Comparison of ENCODE assay signal across 12 cellular contexts in the genomic region with DNA sequence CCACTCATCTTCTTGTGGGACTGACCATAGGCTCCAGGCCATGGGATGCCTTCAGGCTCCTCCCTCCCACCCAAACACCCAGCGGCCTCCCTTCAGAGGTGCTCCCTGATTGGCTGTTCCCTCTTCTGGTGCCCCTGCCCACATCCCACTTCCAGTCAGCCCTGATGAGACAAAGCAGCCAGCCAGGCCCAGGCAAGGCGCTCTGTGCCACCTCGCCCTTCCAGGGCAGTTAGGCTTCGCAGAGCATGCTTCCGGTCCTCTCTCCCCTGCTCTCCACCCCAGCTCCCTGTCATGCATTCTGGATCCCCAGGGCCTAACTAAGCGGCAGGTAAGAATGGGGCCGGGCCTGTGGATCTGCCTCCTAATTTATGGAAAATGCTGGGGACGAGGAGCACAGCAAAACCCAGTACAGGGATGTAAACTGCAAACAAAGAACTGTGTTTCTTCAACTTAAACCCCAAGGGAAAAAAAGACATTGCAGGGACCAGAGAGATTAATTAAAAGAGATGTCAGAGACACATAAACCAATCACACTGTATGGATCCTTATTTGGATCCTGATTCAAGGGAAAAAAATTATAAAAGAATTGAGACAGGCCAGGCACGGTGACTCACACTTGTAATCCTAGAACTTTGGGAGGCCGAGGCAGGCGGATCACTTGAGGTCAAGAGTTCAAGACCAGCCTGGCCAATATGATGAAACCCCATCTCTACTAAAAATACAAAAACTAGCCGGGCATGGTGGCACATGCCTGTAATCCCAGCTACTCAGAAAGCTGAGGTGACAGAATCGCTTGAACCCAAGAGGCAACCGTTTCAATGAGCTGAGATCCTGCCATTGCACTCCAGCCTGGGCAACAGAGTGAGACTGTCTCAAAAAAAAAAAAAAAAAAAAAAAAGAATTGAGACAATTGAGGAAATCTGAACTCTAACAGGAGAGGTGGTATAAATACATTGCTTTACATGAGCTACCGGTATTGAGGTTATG. TPM values are rescaled to one million over a fixed set of nuclear protein-coding genes. Genes with fewer than 3 reads are reported as not detected.
DNase-seq lines count a peak whose midpoint lies in the region; ATAC-seq, FAIRE-seq and TF ChIP-seq lines count a peak whose summit lies in the region.
"Had no signal": no experiment of that assay in that cellular context is flagged by ENCODE, and none has a peak within 500 bp of the region (broad histone marks: within the 10 kb centered on the region; RNA-seq: fewer than 3 reads in every experiment).

No MANE protein-coding gene starts in this region.

- peaks cover 10% of the 10 kb centered on the region for H4K20me1 ChIP-seq in keratinocyte (ENCODE audit: control insufficient read depth, extremely low read depth, insufficient read depth, low read length)

- H3K4me1 ChIP-seq in left ventricle myocardium inferior (peaks cover 15% of the 10 kb centered on the region), keratinocyte (ENCODE audit: control insufficient read depth, extremely low read depth, insufficient read depth, low read length) (peaks cover 11% of the 10 kb centered on the region), uterus (no peaks in the 10 kb centered on the region)

- ATAC-seq in HG02840 (IDR thresholded peaks at IDR 0.05; ENCODE audit: low FRiP score, unreplicated experiment) = no peak
- ATAC-seq: natural killer cell had no signal

- H3K27me3 ChIP-seq in left ventricle myocardium inferior (ENCODE audit: low read depth) = no peaks in the 10 kb centered on the region
- no peaks in the 10 kb centered on the region for H3K27me3 ChIP-seq in keratinocyte (ENCODE audit: control insufficient read depth, extremely low read depth, insufficient read depth, low read length)
- H3K27me3 ChIP-seq in uterus = no peaks in the 10 kb centered on the region

- H3K27ac ChIP-seq in left ventricle myocardium inferior (replicated peaks) (no peak overlapping the region), keratinocyte (ENCODE audit: control insufficient read depth, insufficient read depth, low read length) (peak overlapping the region; percentile 13), uterus (peak overlapping the region; percentile 29 to 60)

- no peak for TF ChIP-seq CTCF in left ventricle myocardium inferior (IDR thresholded peaks at IDR 0.05; ENCODE audit: borderline replicate concordance)
- TF ChIP-seq CTCF in keratinocyte (optimal IDR thresholded peaks at IDR 0.05 in 1 of 3, IDR thresholded peaks at IDR 0.05 in 1 of 3, conservative IDR thresholded peaks at IDR 0.05 in 1 of 3; ENCODE audit: extremely low read depth in 1 of 3, insufficient read depth in 2 of 3, low read length in 3 of 3) = no peak
- no peak for TF ChIP-seq CTCF in uterus (IDR thresholded peaks at IDR 0.05)

- no peak overlapping the region for H3K4me3 ChIP-seq in left ventricle myocardium inferior
- no peak overlapping the region for H3K4me3 ChIP-seq in keratinocyte (ENCODE audit: control insufficient read depth in 2 of 3, extremely low read depth in 1 of 3, insufficient read depth in 2 of 3, low read depth in 1 of 3, low read length in 3 of 3)
- H3K4me3 ChIP-seq in uterus = no peak overlapping the region

- H3K4me2 ChIP-seq in keratinocyte (ENCODE audit: control insufficient read depth, extremely low read depth, insufficient read depth, low read depth, low read length) = no peak overlapping the region

- dilution Hi-C loops in keratinocyte (cut with MboI; ENCODE audit: extremely low pct_ligation_motif_present, low sequenced_read_pairs) = no loop called here

- no peak for TF ChIP-seq POLR2A in uterus (IDR thresholded peaks at IDR 0.05)

- H2AFZ ChIP-seq in keratinocyte (ENCODE audit: control insufficient read depth, low read length) = no peak overlapping the region

- FAIRE-seq in keratinocyte (lab: Jason Lieb, UNC) = no peak
- FAIRE-seq: endothelial cell of umbilical vein had no signal

- no peak overlapping the region for H3K9ac ChIP-seq in keratinocyte (ENCODE audit: control insufficient read depth, extremely low read depth, insufficient read depth, low read length)

- DNase-seq in cardiac septum (ENCODE audit: low spot score) (peak; percentile 63), left ventricle myocardium inferior (no peak), amniotic stem cell (lab: John Stamatoyannopoulos, UW) (peak; percentile 65), keratinocyte (ENCODE audit: low read depth, low spot score) (no peak), uterus (peak in 1 of 2 donors; percentile 51), iPS-NIHi7 (ENCODE audit: extremely low spot score) (no peak), NCI-H748 treated with DMSO at 0.1 percent for 48 hours (lab: John Stamatoyannopoulos, UW) (no peak)
- DNase-seq: COR-L47, natural killer cell, RPMI8226 had no signal

- peaks cover 48% of the 10 kb centered on the region for H3K79me2 ChIP-seq in keratinocyte (ENCODE audit: control insufficient read depth, insufficient read depth, low read length)

- intact Hi-C loops in cardiac septum (cut with DNase I) = no loop called here
- intact Hi-C loops in left ventricle myocardium inferior (cut with micrococcal nuclease) = no loop called here
- intact Hi-C loops in uterus (cut with DNase I; ENCODE audit: low total_unique reads) = no loop called here

- H3K9me3 ChIP-seq in left ventricle myocardium inferior (replicated peaks) (no peaks in the 10 kb centered on the region), keratinocyte (ENCODE audit: control insufficient read depth, low read depth, low read length) (no peaks in the 10 kb centered on the region), uterus (no peaks in the 10 kb centered on the region)

- H3K36me3 ChIP-seq in left ventricle myocardium inferior (peaks cover 76% of the 10 kb centered on the region), keratinocyte (ENCODE audit: control insufficient read depth in 2 of 2, extremely low read depth in 1 of 2, insufficient read depth in 2 of 2, low read length in 2 of 2) (peaks cover 39 to 48% of the 10 kb centered on the region in 2 experiments), uterus (no peaks in the 10 kb centered on the region)

- no peaks in the 10 kb centered on the region for H3K9me1 ChIP-seq in keratinocyte (ENCODE audit: control insufficient read depth, extremely low read depth, insufficient read depth, low read length)

RNA-seq across cellular contexts. Expression of a gene that starts 26.0 kb away (rescaled TPM):
- total RNA-seq in cardiac septum (43.7 TPM), left ventricle myocardium inferior (36.8 TPM), uterus (10 to 100 TPM; 16.5 to 50.2 (median 39.1) TPM)
- polyA plus RNA-seq in keratinocyte = 36.1 to 58.9 TPM (median 37.8 TPM) in 3 replicates
- polyA plus RNA-seq in keratinocyte (2011; ENCODE audit: low read depth) = 12.3 TPM
- polyA plus RNA-seq in keratinocyte (2011; cell fraction: cytosol; rRNA removed) = 53.5 and 81.2 TPM in 2 replicates
- 98.1 and 113 TPM in 2 replicates for polyA plus RNA-seq in keratinocyte (2011; cell fraction: nucleus; rRNA removed)
- 31.7 and 40.2 TPM in 2 replicates for polyA plus RNA-seq in keratinocyte (2012; ENCODE audit: low replicate concordance)
- polyA minus RNA-seq in keratinocyte = 37.9 to 225 TPM (median 43.5 TPM) in 3 replicates
- 27.6 TPM for polyA minus RNA-seq in keratinocyte (2011; cell fraction: cytosol; rRNA and poly(A)+ RNA removed)
- 47.8 and 66.1 TPM in 2 replicates for polyA minus RNA-seq in keratinocyte (2011; cell fraction: nucleus; rRNA and poly(A)+ RNA removed)

RNA-seq across cellular contexts. Expression of a gene that starts 42.2 kb away (rescaled TPM):
- total RNA-seq in cardiac septum (8.3 TPM), left ventricle myocardium inferior (10.0 TPM), uterus (10 to 100 TPM in 1 of 4 donors, 1 to 10 TPM in 3; 4.7 to 17.3 (median 9.4) TPM)
- polyA plus RNA-seq in keratinocyte = 2.6 to 3.6 TPM (median 3.3 TPM) in 3 replicates
- 19.8 TPM for polyA plus RNA-seq in keratinocyte (2011; ENCODE audit: low read depth)
- polyA plus RNA-seq in keratinocyte (2011; cell fraction: cytosol; rRNA removed) = 1.7 and 1.9 TPM in 2 replicates
- polyA plus RNA-seq in keratinocyte (2011; cell fraction: nucleus; rRNA removed) = 4.4 and 4.8 TPM in 2 replicates
- polyA plus RNA-seq in keratinocyte (2012; ENCODE audit: low replicate concordance) = 3.4 and 8.9 TPM in 2 replicates
- 4.6 to 8.8 TPM (median 8.7 TPM) in 3 replicates for polyA minus RNA-seq in keratinocyte
- polyA minus RNA-seq in keratinocyte (2011; cell fraction: cytosol; rRNA and poly(A)+ RNA removed) = 1.9 TPM
- 3.7 and 6.8 TPM in 2 replicates for polyA minus RNA-seq in keratinocyte (2011; cell fraction: nucleus; rRNA and poly(A)+ RNA removed)

Comparison
In these comparisons a context has a peak if more than half of its experiments do, and no peak if none do; other contexts are left out.
1. DNase-seq: peak in cardiac septum (single experiment) and amniotic stem cell (single experiment); none in left ventricle myocardium inferior (single experiment), keratinocyte (single experiment), iPS-NIHi7 (single experiment) and NCI-H748 treated with DMSO at 0.1 percent for 48 hours (single experiment).